ENCODE assay signal across 16 cellular contexts in the genomic region with DNA sequence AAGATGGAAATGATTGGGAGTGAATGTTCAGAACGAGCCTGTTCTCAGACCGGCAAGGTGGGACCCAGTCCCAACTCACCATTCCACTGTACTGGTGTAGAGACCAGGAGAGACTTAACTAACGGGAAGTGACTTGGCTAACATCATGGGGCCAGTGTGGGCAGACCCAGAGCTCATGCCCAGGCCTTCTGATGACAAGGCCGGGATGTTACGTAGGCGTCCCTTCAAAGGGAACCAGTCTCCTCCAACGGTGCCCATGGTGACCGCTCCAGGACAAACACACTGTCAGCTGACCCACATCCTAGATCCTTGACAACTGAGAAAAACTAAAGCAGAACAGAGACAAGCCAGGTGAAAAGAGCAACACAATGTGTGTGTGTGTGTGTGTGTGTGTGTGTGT.
DNase-seq lines count a peak whose midpoint lies in the region; ATAC-seq and TF ChIP-seq lines count a peak whose summit lies in the region.
"Had no signal": no experiment of that assay in that cellular context is flagged by ENCODE, and none has a peak within 500 bp of the region (broad histone marks: within the 10 kb centered on the region; RNA-seq: fewer than 3 reads in every experiment).

No MANE protein-coding gene starts in this region.

- H3K4me3 ChIP-seq in left ventricle myocardium inferior = no peak overlapping the region
- H3K4me3 ChIP-seq in upper lobe of right lung = no peak overlapping the region
- no peak overlapping the region for H3K4me3 ChIP-seq in Karpas-422 (ENCODE audit: low read length)
- H3K4me3 ChIP-seq: MG63 had no signal

- peaks cover 25% of the 10 kb centered on the region for H3K4me1 Mint-ChIP-seq in neural crest cell
- no peaks in the 10 kb centered on the region for H3K4me1 Mint-ChIP-seq in activated CD8-positive, alpha-beta T cell treated with anti-CD3 and anti-CD28 coated beads for 36 hours (ENCODE audit: low read depth)

- TF ChIP-seq CTCF in left ventricle myocardium inferior (IDR thresholded peaks at IDR 0.05; ENCODE audit: borderline replicate concordance) (no peak), neural crest cell (conservative IDR thresholded peaks at IDR 0.05) (no peak), upper lobe of right lung (IDR thresholded peaks at IDR 0.05) (no peak)
- no peak for TF ChIP-seq CTCF in activated CD8-positive, alpha-beta T cell treated with anti-CD3 and anti-CD28 coated beads for 36 hours (IDR thresholded peaks at IDR 0.05)

- H3K36me3 ChIP-seq in left ventricle myocardium inferior (no peaks in the 10 kb centered on the region), upper lobe of right lung (peaks cover 7% of the 10 kb centered on the region), Karpas-422 (ENCODE audit: insufficient read depth, low read length) (no peaks in the 10 kb centered on the region)
- H3K36me3 ChIP-seq: MG63 had no signal

- CTCF ChIA-PET in activated CD8-positive, alpha-beta T cell treated with anti-CD3 and anti-CD28 coated beads for 36 hours (lab: Charles Lee) = interaction anchor here (1.2 to 2.2 kb wide), 2 partner anchors 10 to 61 kb away, joined by 4 to 11 read pairs; no protein-coding TSS in a partner anchor

- H3K9me2 ChIP-seq in Karpas-422 (replicated peaks; ENCODE audit: insufficient read depth, low read length) = no peaks in the 10 kb centered on the region

- H3K4me2 ChIP-seq in Karpas-422 (ENCODE audit: low read depth, low read length, poor library complexity, severe bottlenecking) = no peak overlapping the region

- peak overlapping the region; percentile 60 for H3K27ac Mint-ChIP-seq in neural crest cell (ENCODE audit: unreplicated experiment)
- no peak overlapping the region for H3K27ac Mint-ChIP-seq in activated CD8-positive, alpha-beta T cell treated with anti-CD3 and anti-CD28 coated beads for 36 hours

- H3K9me3 Mint-ChIP-seq in neural crest cell = no peaks in the 10 kb centered on the region
- H3K9me3 Mint-ChIP-seq in activated CD8-positive, alpha-beta T cell treated with anti-CD3 and anti-CD28 coated beads for 36 hours = no peaks in the 10 kb centered on the region

- ATAC-seq in Right ventricle myocardium superior (ENCODE audit: poor library complexity) (peak; percentile 83), left ventricle myocardium superior (peak; percentile 44), upper lobe of right lung (peak; percentile 88)
- ATAC-seq in activated CD8-positive, alpha-beta T cell treated with anti-CD3 and anti-CD28 coated beads for 36 hours = no peak

- no peak for DNase-seq in Right ventricle myocardium superior
- DNase-seq in left ventricle myocardium inferior = no peak
- no peak for DNase-seq in left ventricle myocardium superior
- DNase-seq in neural crest cell (ENCODE audit: low read depth, low spot score) = no peak
- peak; percentile 70 for DNase-seq in upper lobe of right lung
- no peak for DNase-seq in Karpas-422
- no peak for DNase-seq in activated CD8-positive, alpha-beta T cell treated with anti-CD3 and anti-CD28 coated beads for 36 hours
- no peak for DNase-seq in activated CD4-positive, CD25-positive, alpha-beta regulatory T cell treated with anti-CD3 and anti-CD28 coated beads, Interleukin-2, amount 50 U/mL, for 72 hours
- DNase-seq: COR-L47, HFFc6, KG1, MG63, NCI-H1105, NCI-H187, NCI-H446 had no signal

- H3K4me1 ChIP-seq in left ventricle myocardium inferior = peaks cover 15% of the 10 kb centered on the region
- H3K4me1 ChIP-seq in upper lobe of right lung = peaks cover 15% of the 10 kb centered on the region
- peaks cover 5% of the 10 kb centered on the region for H3K4me1 ChIP-seq in Karpas-422 (ENCODE audit: low read length)

- H3K27me3 Mint-ChIP-seq in neural crest cell (ENCODE audit: low read depth) = no peaks in the 10 kb centered on the region
- no peaks in the 10 kb centered on the region for H3K27me3 Mint-ChIP-seq in activated CD8-positive, alpha-beta T cell treated with anti-CD3 and anti-CD28 coated beads for 36 hours

- H3K4me3 Mint-ChIP-seq in neural crest cell = no peak overlapping the region
- H3K4me3 Mint-ChIP-seq in activated CD8-positive, alpha-beta T cell treated with anti-CD3 and anti-CD28 coated beads for 36 hours = no peak overlapping the region
- H3K4me3 Mint-ChIP-seq: HFFc6 had no signal

- intact Hi-C loops in Right ventricle myocardium superior (cut with DNase I) = no loop called here
- intact Hi-C loops in left ventricle myocardium inferior (cut with micrococcal nuclease) = no loop called here
- intact Hi-C loops in left ventricle myocardium superior (cut with micrococcal nuclease) = no loop called here
- intact Hi-C loops in upper lobe of right lung (cut with DNase I) = no loop called here
- intact Hi-C loops in activated CD8-positive, alpha-beta T cell treated with anti-CD3 and anti-CD28 coated beads for 36 hours (cut with micrococcal nuclease) = no loop called here

- no peak overlapping the region for H3K9ac ChIP-seq in Karpas-422 (ENCODE audit: low read length)

- POLR2A ChIA-PET in activated CD8-positive, alpha-beta T cell treated with anti-CD3 and anti-CD28 coated beads for 36 hours (lab: Charles Lee) = no interaction called here

- H3K27ac ChIP-seq in left ventricle myocardium inferior (replicated peaks) (no peak overlapping the region), upper lobe of right lung (no peak overlapping the region), Karpas-422 (ENCODE audit: low read length) (no peak overlapping the region)
- H3K27ac ChIP-seq: C4-2B had no signal

- H3K79me2 ChIP-seq in Karpas-422 (ENCODE audit: low read length) = no peaks in the 10 kb centered on the region

- H3K9me3 ChIP-seq in left ventricle myocardium inferior (replicated peaks) = no peaks in the 10 kb centered on the region
- no peaks in the 10 kb centered on the region for H3K9me3 ChIP-seq in upper lobe of right lung
- no peaks in the 10 kb centered on the region for H3K9me3 ChIP-seq in Karpas-422 (ENCODE audit: low read length)
- H3K9me3 ChIP-seq: MG63 had no signal

- no peaks in the 10 kb centered on the region for H4K20me1 ChIP-seq in Karpas-422 (ENCODE audit: insufficient read depth, low read depth, low read length)

- H3K36me3 Mint-ChIP-seq in neural crest cell (ENCODE audit: low read depth) = no peaks in the 10 kb centered on the region
- H3K36me3 Mint-ChIP-seq in activated CD8-positive, alpha-beta T cell treated with anti-CD3 and anti-CD28 coated beads for 36 hours (ENCODE audit: low read depth) = no peaks in the 10 kb centered on the region

- H3K27me3 ChIP-seq in left ventricle myocardium inferior (ENCODE audit: low read depth) (no peaks in the 10 kb centered on the region), upper lobe of right lung (no peaks in the 10 kb centered on the region), Karpas-422 (ENCODE audit: low read length) (no peaks in the 10 kb centered on the region)
- H3K27me3 ChIP-seq: MG63 had no signal

- H2AFZ ChIP-seq in Karpas-422 (ENCODE audit: low read length) = no peak overlapping the region
